In the genomic region with DNA sequence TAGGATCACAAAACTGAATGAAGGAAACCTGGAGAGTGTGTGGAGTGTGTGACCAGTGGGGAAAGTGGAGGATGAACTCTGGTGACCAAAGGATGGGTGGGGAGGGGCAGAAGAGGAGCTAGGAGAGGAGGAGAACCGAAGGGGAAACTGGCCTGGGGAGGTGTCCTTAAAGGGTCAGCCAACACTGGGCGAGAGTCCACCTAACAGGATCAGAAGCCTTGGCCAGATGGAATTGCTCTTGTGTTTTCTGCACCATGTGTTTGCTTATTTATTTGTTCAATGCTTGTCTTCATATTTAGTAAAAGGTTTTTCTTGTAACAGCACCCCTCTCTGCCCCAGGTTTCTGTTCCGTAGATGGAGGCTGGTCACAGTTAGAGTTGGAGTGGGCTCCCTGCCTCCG, we compare ENCODE assay signal across 16 cellular contexts. TPM values are rescaled to one million over a fixed set of nuclear protein-coding genes. Genes with fewer than 3 reads are reported as not detected.
A peak's percentile ranks its signal among the peaks of the same experiment; 100 is the strongest.
DNase-seq lines count a peak whose midpoint lies in the region; ATAC-seq, FAIRE-seq and TF ChIP-seq lines count a peak whose summit lies in the region.
"Had no signal": no experiment of that assay in that cellular context is flagged by ENCODE, and none has a peak within 500 bp of the region (broad histone marks: within the 10 kb centered on the region; RNA-seq: fewer than 3 reads in every experiment).

No MANE protein-coding gene starts in this region.

- TF ChIP-seq POLR2A in H1 (IDR thresholded peaks at IDR 0.05; ENCODE audit: control extremely low read depth in 1 of 2, low read depth in 2 of 2, low read length in 2 of 2) (no peak), gastrocnemius medialis (IDR thresholded peaks at IDR 0.05) (no peak), GM12892 (IDR thresholded peaks at IDR 0.05; ENCODE audit: low read depth, low read length) (no peak)

- peaks cover 0 to 4% (median 0%) of the 10 kb centered on the region in 4 experiments; a peak in 4 of 7 replicates for H3K27me3 ChIP-seq in H1 (replicated peaks in 1 of 4; ENCODE audit: control insufficient read depth in 3 of 4, extremely low read depth in 1 of 4, insufficient read depth in 3 of 4, low read length in 3 of 4)
- no peaks in the 10 kb centered on the region for H3K27me3 ChIP-seq in gastrocnemius medialis
- H3K27me3 ChIP-seq: BLaER1 had no signal

- no peak overlapping the region for H3K14ac ChIP-seq in H1 (ENCODE audit: insufficient read length)

- 84% methylated on average over 4 of the region's 4 CpGs; no CpG with 5 or more reads in 1 of the 2 experiments for WGBS in H1 (ENCODE audit: extremely low coverage in 1 of 2, insufficient coverage in 1 of 2, insufficient read length in 1 of 2, insufficient replicate concordance in 2 of 2, low coverage in 1 of 2, low lambda C conversion rate in 2 of 2, missing lambda C conversion rate in 1 of 2), 2 experiments

- H4K5ac ChIP-seq in H1 (ENCODE audit: insufficient read length, low read depth, low read length), result no peak overlapping the region

- CTCF ChIA-PET in H1 (lab: Charles Lee; ENCODE audit: partially characterized antibody), result interaction anchor here (1.0 to 10.7 kb wide), 8 partner anchors 11 to 103 kb away, joined by 3 to 181 read pairs (median 28); partner anchors contain the start of genes AVIL and CTDSP2

- H3K56ac ChIP-seq in H1 (replicated peaks; ENCODE audit: insufficient read length, low read depth, low read length), result no peak overlapping the region

- POLR2A ChIA-PET in H1 (lab: Charles Lee; ENCODE audit: partially characterized antibody), result interaction anchor here (0.7 to 4.5 kb wide), 6 partner anchors 9 to 75 kb away, joined by 3 to 22 read pairs (median 4); partner anchors contain the start of gene CTDSP2

- no peak for TF ChIP-seq EP300 in H1 (IDR thresholded peaks at IDR 0.05; ENCODE audit: borderline replicate concordance in 1 of 2, low read depth in 2 of 2, low read length in 2 of 2)

- H3K4me1 ChIP-seq in H1 (replicated peaks in 1 of 4; ENCODE audit: control insufficient read depth in 3 of 4, insufficient read depth in 4 of 4, low read length in 3 of 4) (no peaks in the 10 kb centered on the region), gastrocnemius medialis (peaks cover 5% of the 10 kb centered on the region in 2 donors)

- H2BK120ac ChIP-seq in H1 (replicated peaks; ENCODE audit: low read depth, low read length), result no peak overlapping the region

- no peak for TF ChIP-seq CTCF in VCaP (conservative IDR thresholded peaks at IDR 0.05)
- TF ChIP-seq CTCF in H1 (IDR thresholded peaks at IDR 0.05; ENCODE audit: control extremely low read depth in 1 of 3, insufficient read depth in 1 of 3, low read depth in 1 of 3, low read length in 3 of 3), result no peak
- no peak for TF ChIP-seq CTCF in gastrocnemius medialis (IDR thresholded peaks at IDR 0.05 in 4 of 5, conservative IDR thresholded peaks at IDR 0.05 in 1 of 5)

- H3K9me3 ChIP-seq in H1 (ENCODE audit: insufficient read depth in 2 of 2, low read depth in 1 of 2, low read length in 1 of 2), result no peaks in the 10 kb centered on the region
- H3K9me3 ChIP-seq in gastrocnemius medialis, result no peaks in the 10 kb centered on the region
- H3K9me3 ChIP-seq: BLaER1, HAP-1 had no signal

- H2BK12ac ChIP-seq in H1 (ENCODE audit: low read depth, low read length), result no peak overlapping the region

- no peak for DNase-seq in Right ventricle myocardium superior
- no peak for DNase-seq in left ventricle myocardium superior
- no peak for DNase-seq in H1 (ENCODE audit: low read depth in 1 of 2, low spot score in 2 of 2)
- DNase-seq in gastrocnemius medialis, result no peak
- no peak for DNase-seq in NCI-H1694 treated with DMSO at 0.1 percent for 48 hours (lab: John Stamatoyannopoulos, UW)
- DNase-seq in GM12892 (ENCODE audit: insufficient read length), result no peak
- DNase-seq: 8988T; CD4-positive, alpha-beta memory T cell; DMS153; DMS79 treated with DMSO at 0.1 percent for 48 hours had no signal

- intact Hi-C loops in Right ventricle myocardium superior (cut with DNase I), result loop anchor here (10.0 kb wide), 1 partner anchor 102 kb away; no protein-coding TSS in a partner anchor
- intact Hi-C loops in left ventricle myocardium superior (cut with micrococcal nuclease), result no loop called here
- intact Hi-C loops in gastrocnemius medialis (cut with DNase I; ENCODE audit: low total_unique reads), result loop anchor here (10.0 kb wide), 1 partner anchor 322 kb away; no protein-coding TSS in a partner anchor

- H2BK20ac ChIP-seq in H1 (ENCODE audit: low read length), result no peak overlapping the region

- H3K4me2 ChIP-seq in H1 (ENCODE audit: insufficient read depth in 1 of 2, low read depth in 2 of 2, low read length in 2 of 2), result no peak overlapping the region
- H3K4me2 ChIP-seq: BLaER1 had no signal

- no peaks in the 10 kb centered on the region for H3K79me2 ChIP-seq in H1 (ENCODE audit: control insufficient read depth in 1 of 2, insufficient read depth in 2 of 2, low read length in 2 of 2)

- no peak overlapping the region for H3K4ac ChIP-seq in H1 (replicated peaks; ENCODE audit: insufficient read length, low read depth, low read length)

- H3K9ac ChIP-seq in H1 (replicated peaks in 1 of 4; ENCODE audit: extremely low read depth in 1 of 4, low read depth in 3 of 4, low read length in 3 of 4), result no peak overlapping the region
- H3K9ac ChIP-seq: BLaER1 had no signal

- H3K79me1 ChIP-seq in H1 (ENCODE audit: low read depth, low read length), result no peaks in the 10 kb centered on the region

- H4K91ac ChIP-seq in H1 (replicated peaks; ENCODE audit: insufficient read length, low read length), result no peak overlapping the region

- H3K4me3 ChIP-seq in H1 (ENCODE audit: extremely low read depth in 1 of 4, insufficient read depth in 2 of 4, low read depth in 3 of 4, low read length in 4 of 4) (no peak overlapping the region), gastrocnemius medialis (no peak overlapping the region)
- H3K4me3 ChIP-seq: BLaER1, GM12878, HAP-1 had no signal

- in situ Hi-C loops in gastrocnemius medialis (cut with MboI; ENCODE audit: low sequenced_read_pairs in 4 of 4), result loop anchor here (5.0 kb wide), 3 partner anchors 75 to 125 kb away; partner anchors contain the start of gene TSFM (in 1 of the 4)

- no peaks in the 10 kb centered on the region for H4K20me1 ChIP-seq in H1 (replicated peaks in 1 of 2; ENCODE audit: control insufficient read depth in 1 of 2, insufficient read depth in 2 of 2, low read length in 2 of 2)
- H4K20me1 ChIP-seq: BLaER1 had no signal

- FAIRE-seq in H1 (lab: Jason Lieb, UNC) (no peak), GM12892 (lab: Jason Lieb, UNC) (no peak)
- FAIRE-seq: GM12878, GM19239 had no signal

- H2AK5ac ChIP-seq in H1 (ENCODE audit: low read depth, low read length), result no peak overlapping the region

- no peak for TF ChIP-seq RAD21 in H1 (IDR thresholded peaks at IDR 0.05 in 1 of 2, conservative IDR thresholded peaks at IDR 0.05 in 1 of 2; ENCODE audit: low read depth in 2 of 2, low read length in 2 of 2)

- no peak overlapping the region for H4K8ac ChIP-seq in H1 (ENCODE audit: extremely low read depth, insufficient read depth, low read length)

- H3K23ac ChIP-seq in H1 (ENCODE audit: insufficient read length), result no peak overlapping the region

- peak; percentile 8 for ATAC-seq in Right ventricle myocardium superior (ENCODE audit: poor library complexity)
- ATAC-seq in left ventricle myocardium superior, result no peak
- ATAC-seq in gastrocnemius medialis, result no peak
- ATAC-seq in HG02852 (IDR thresholded peaks at IDR 0.05; ENCODE audit: unreplicated experiment), result no peak
- ATAC-seq: GM12878 had no signal

- H3K23me2 ChIP-seq in H1 (ENCODE audit: low read depth, low read length), result no peaks in the 10 kb centered on the region; the same call in 1 of the 2 replicates

- H2BK15ac ChIP-seq in H1 (ENCODE audit: low read length), result no peak overlapping the region

- 0 out of 2 replicates have a peak overlapping the region, but pooled peaks have one; percentile 15 for H2AFZ ChIP-seq in H1 (ENCODE audit: low read length)

- H3K18ac ChIP-seq in H1 (ENCODE audit: extremely low read depth, low read length), result no peak overlapping the region

- H3K36me3 ChIP-seq in H1 (ENCODE audit: control insufficient read depth in 2 of 4, insufficient read depth in 4 of 4, low read length in 3 of 4) (no peaks in the 10 kb centered on the region), gastrocnemius medialis (no peaks in the 10 kb centered on the region)
- H3K36me3 ChIP-seq: BLaER1, HAP-1 had no signal

- no peak overlapping the region for H2BK5ac ChIP-seq in H1 (ENCODE audit: low read depth, low read length)

- H3K27ac ChIP-seq in VCaP, result peak overlapping the region; percentile 78; the same call in 1 of the 2 replicates
- H3K27ac ChIP-seq in H1 (ENCODE audit: low read depth, low read length), result no peak overlapping the region
- no peak overlapping the region for H3K27ac ChIP-seq in gastrocnemius medialis
- H3K27ac ChIP-seq: BLaER1 had no signal

TF ChIP-seq in H1, 55 proteins besides CTCF, POLR2A, EP300 and RAD21 (continues in another document):
- TF ChIP-seq RXRA (IDR thresholded peaks at IDR 0.05; ENCODE audit: insufficient read depth, low read depth, low read length) (no peak), CBX8 (IDR thresholded peaks at IDR 0.05; ENCODE audit: borderline replicate concordance, low read depth, low read length) (no peak), SP1 (IDR thresholded peaks at IDR 0.05; ENCODE audit: low read depth, low read length) (no peak), CHD2 (IDR thresholded peaks at IDR 0.05; ENCODE audit: low read length) (no peak), POU5F1 (IDR thresholded peaks at IDR 0.05; ENCODE audit: low read depth, low read length) (no peak), EGR1 (IDR thresholded peaks at IDR 0.05; ENCODE audit: borderline replicate concordance, low read depth, low read length) (no peak), HDAC6 (IDR thresholded peaks at IDR 0.05; ENCODE audit: low read depth, low read length) (no peak), GTF2F1 (IDR thresholded peaks at IDR 0.05; ENCODE audit: borderline replicate concordance, low read depth, low read length) (no peak), TAF1 (IDR thresholded peaks at IDR 0.05; ENCODE audit: low read depth, low read length) (no peak), JUN (IDR thresholded peaks at IDR 0.05; ENCODE audit: low read depth, low read length) (no peak), SAP30 (IDR thresholded peaks at IDR 0.05; ENCODE audit: insufficient read depth, insufficient replicate concordance, low read length) (no peak)

RNA-seq across cellular contexts. Expression of gene ATP23, which starts 34.5 kb away (rescaled TPM):
- 7.6 TPM for total RNA-seq in Right ventricle myocardium superior
- 8.3 TPM for total RNA-seq in left ventricle myocardium superior
- 6.7 and 10.2 TPM in 2 replicates for total RNA-seq in H1 (2021; fragmentation: NEBNext Ultra II Directional; extraction: Animal tissue kit (Norgen Biotek cat#: 25700))
- 12.1 and 13.5 TPM in 2 replicates for polyA plus RNA-seq in H1 (2011; rRNA removed)
- polyA plus RNA-seq in H1 (2011; cell fraction: cytosol; rRNA removed), result 10.4 TPM
- polyA plus RNA-seq in H1 (2011; cell fraction: nucleus; rRNA removed), result 4.3 TPM
- polyA plus RNA-seq in H1 (2012, experiment 1 of 2), result 4.2 to 8.9 TPM (median 8.2 TPM) in 4 replicates
- 3.5 TPM for polyA plus RNA-seq in H1 (2012, experiment 2 of 2)
- 8.1 TPM for polyA plus RNA-seq in H1 (2013, experiment 1 of 2)
- 6.9 TPM for polyA plus RNA-seq in H1 (2013, experiment 2 of 2)
- polyA minus RNA-seq in H1 (2011; rRNA and poly(A)+ RNA removed), result 5.0 and 8.6 TPM in 2 replicates
- 4.8 TPM for polyA minus RNA-seq in H1 (2011; cell fraction: cytosol; rRNA and poly(A)+ RNA removed)
- polyA minus RNA-seq in H1 (2011; cell fraction: nucleus; rRNA and poly(A)+ RNA removed), result 5.3 TPM
- 10 to 100 TPM in 2 of 4 donors, 1 to 10 TPM in 2; 7.1 to 26.4 (median 10.7) TPM for total RNA-seq in gastrocnemius medialis
- polyA plus RNA-seq in GM12892 (2012; ENCODE audit: missing spikeins), result 9.5 TPM
